In genomic region chr1:67174716-67175284, GRCh38 we compare ENCODE assay signal across 17 cellular contexts. TPM values are rescaled to one million over a fixed set of nuclear protein-coding genes. Genes with fewer than 3 reads are reported as not detected.
DNase-seq lines count a peak whose midpoint lies in the region; ATAC-seq and TF ChIP-seq lines count a peak whose summit lies in the region.
"Had no signal": no experiment of that assay in that cellular context is flagged by ENCODE, and none has a peak within 500 bp of the region (broad histone marks: within the 10 kb centered on the region; RNA-seq: fewer than 3 reads in every experiment).

No MANE protein-coding gene starts in this region.

- ATAC-seq in GM18520 (IDR thresholded peaks at IDR 0.05; ENCODE audit: unreplicated experiment) (peak; percentile 64), GM19452 (IDR thresholded peaks at IDR 0.05; ENCODE audit: unreplicated experiment) (peak; percentile 45), HG02938 (IDR thresholded peaks at IDR 0.05; ENCODE audit: unreplicated experiment) (peak; percentile 65)
- ATAC-seq in activated naive CD4-positive, alpha-beta T cell treated with anti-CD3 and anti-CD28 coated beads, Interleukin-2, amount 50 U/mL, for 72 hours: peak; percentile 60
- ATAC-seq: HCT116, lower lobe of right lung, Panc1, sciatic nerve had no signal

- H3K9me3 ChIP-seq in tibial nerve: no peaks in the 10 kb centered on the region
- H3K9me3 ChIP-seq: lower lobe of right lung had no signal

- H3K27me3 ChIP-seq in tibial nerve: no peaks in the 10 kb centered on the region

- WGBS in tibial nerve, 2 donors: 80 to 86% methylated on average over 2 of the region's 2 CpGs

- peak overlapping the region; percentile 88 to 100 for H3K27ac Mint-ChIP-seq in activated naive CD4-positive, alpha-beta T cell treated with anti-CD3 and anti-CD28 coated beads, Interleukin-2, amount 50 U/mL, for 72 hours

- TF ChIP-seq POLR2A in tibial nerve (IDR thresholded peaks at IDR 0.05): no peak

- TF ChIP-seq EP300 in tibial nerve (IDR thresholded peaks at IDR 0.05): no peak

- H3K4me1 ChIP-seq in tibial nerve: no peaks in the 10 kb centered on the region
- H3K4me1 ChIP-seq: lower lobe of right lung had no signal

- TF ChIP-seq CTCF in tibial nerve (IDR thresholded peaks at IDR 0.05): no peak

- DNase-seq in activated naive CD4-positive, alpha-beta T cell treated with anti-CD3 and anti-CD28 coated beads, Interleukin-2, amount 50 U/mL, for 72 hours (ENCODE audit: low spot score in 2 of 2): no peak
- DNase-seq in DMS114 treated with DMSO at 0.1 percent for 48 hours (lab: John Stamatoyannopoulos, UW; ENCODE audit: unreplicated experiment) (no peak), tibial nerve (ENCODE audit: low spot score in 2 of 2) (no peak), ecto neural progenitor cell (ENCODE audit: low spot score) (no peak)
- DNase-seq: C1 segment of cervical spinal cord, DMS79, Kasumi-1, lower lobe of right lung, NCI-H1436 treated with DMSO at 0.1 percent for 48 hours, NCI-H510A had no signal

- H3K27ac ChIP-seq in tibial nerve: no peak overlapping the region
- H3K27ac ChIP-seq: cardiac muscle cell, lower lobe of right lung had no signal

- peaks cover 5 to 62% of the 10 kb centered on the region in 2 donors for H3K36me3 Mint-ChIP-seq in activated naive CD4-positive, alpha-beta T cell treated with anti-CD3 and anti-CD28 coated beads, Interleukin-2, amount 50 U/mL, for 72 hours

- H3K9me3 Mint-ChIP-seq in activated naive CD4-positive, alpha-beta T cell treated with anti-CD3 and anti-CD28 coated beads, Interleukin-2, amount 50 U/mL, for 72 hours: peaks cover 8 to 18% of the 10 kb centered on the region in 2 donors

- H3K36me3 ChIP-seq in tibial nerve: no peaks in the 10 kb centered on the region
- H3K36me3 ChIP-seq: cardiac muscle cell, lower lobe of right lung had no signal

- no peak overlapping the region for H3K4me3 ChIP-seq in tibial nerve
- H3K4me3 ChIP-seq: cardiac muscle cell, lower lobe of right lung had no signal

RNA-seq across cellular contexts. Expression of gene IL23R, which starts 8.5 kb away (rescaled TPM):
- total RNA-seq in activated naive CD4-positive, alpha-beta T cell treated with anti-CD3 and anti-CD28 coated beads, Interleukin-2, amount 50 U/mL, for 72 hours: 10 to 100 TPM in 1 of 2 donors, under 1 TPM in 1; 0.87 to 15.6 TPM
- not detected for total RNA-seq in tibial nerve
- total RNA-seq: cardiac muscle cell, sciatic nerve had no signal

RNA-seq across cellular contexts. Expression of gene C1orf141, which starts 40.0 kb away (rescaled TPM):
- total RNA-seq in activated naive CD4-positive, alpha-beta T cell treated with anti-CD3 and anti-CD28 coated beads, Interleukin-2, amount 50 U/mL, for 72 hours: under 1 TPM in 1 of 2 donors, not detected in 1; 0.41 TPM
- not detected for total RNA-seq in tibial nerve
- total RNA-seq: cardiac muscle cell, sciatic nerve had no signal
